ENCODE assay signal across 27 cellular contexts in genomic region chr6:153103256-153103655, GRCh38. TPM values are rescaled to one million over a fixed set of nuclear protein-coding genes. Genes with fewer than 3 reads are reported as not detected.
DNase-seq lines count a peak whose midpoint lies in the region; ATAC-seq and TF ChIP-seq lines count a peak whose summit lies in the region.
"Had no signal": no experiment of that assay in that cellular context is flagged by ENCODE, and none has a peak within 500 bp of the region (broad histone marks: within the 10 kb centered on the region; RNA-seq: fewer than 3 reads in every experiment).

No MANE protein-coding gene starts in this region.

- H3K4me1 Mint-ChIP-seq in H9 (peaks cover 2 to 13% of the 10 kb centered on the region in 2 experiments), GM23338 (peaks cover 12% of the 10 kb centered on the region)
- H3K4me1 Mint-ChIP-seq: activated B cell treated with CpG ODN at 0.5 μM for 24 hours; activated naive CD4-positive, alpha-beta T cell treated with anti-CD3 and anti-CD28 coated beads, Interleukin-2, amount 10 ng/mL, durations not matched to agents 7 days and 5 days; naive B cell had no signal

- ATAC-seq in HG03159 (IDR thresholded peaks at IDR 0.05; ENCODE audit: unreplicated experiment) (no peak), GM23338 (no peak)
- ATAC-seq: psoas muscle; stimulated activated naive CD8-positive, alpha-beta T cell treated with anti-CD3 and anti-CD28 coated beads, Interleukin-15, Interleukin-2, amounts not matched to agents 100 U/mL and 50 U/mL, for 24 hours had no signal

- no peak overlapping the region for H3T11ph ChIP-seq in H9 (ENCODE audit: low read length)

- no peak overlapping the region for H2BK120ac ChIP-seq in H9 (ENCODE audit: low read depth, low read length, poor library complexity, severe bottlenecking)

- TF ChIP-seq CTCF in H9 (conservative IDR thresholded peaks at IDR 0.05) = no peak
- TF ChIP-seq CTCF in ascending aorta (IDR thresholded peaks at IDR 0.05) = no peak
- no peak for TF ChIP-seq CTCF in GM23338 (conservative IDR thresholded peaks at IDR 0.05; ENCODE audit: low read depth in 2 of 2)

- no peaks in the 10 kb centered on the region for H3K9me2 ChIP-seq in GM23338 (ENCODE audit: insufficient read depth)

- H3K4me2 ChIP-seq in H9 (ENCODE audit: insufficient read depth, insufficient read length, low read length) = no peak overlapping the region
- no peak overlapping the region for H3K4me2 ChIP-seq in GM23338

- H2BK5ac ChIP-seq in H9 (ENCODE audit: insufficient read length, low read length) = no peak overlapping the region

- H3K23me2 ChIP-seq in H9 (ENCODE audit: insufficient read length, low read depth, low read length, poor library complexity, severe bottlenecking) = peaks cover 3% of the 10 kb centered on the region

- H3K36me3 ChIP-seq in ascending aorta (no peaks in the 10 kb centered on the region), GM23338 (ENCODE audit: insufficient read depth) (no peaks in the 10 kb centered on the region)
- H3K36me3 ChIP-seq: colonic mucosa, vagina had no signal

- no peak overlapping the region for H2BK20ac ChIP-seq in H9 (ENCODE audit: low read depth, low read length, poor library complexity, severe bottlenecking)

- no peak overlapping the region for H2BK15ac ChIP-seq in H9 (ENCODE audit: low read depth, low read length)

- H2AK5ac ChIP-seq in H9 (ENCODE audit: insufficient read length, low read length) = no peak overlapping the region

- H2AFZ ChIP-seq in H9 (ENCODE audit: low read length) (no peak overlapping the region), GM23338 (no peak overlapping the region)

- H3K27me3 Mint-ChIP-seq in H9 (ENCODE audit: low read depth) = no peaks in the 10 kb centered on the region
- H3K27me3 Mint-ChIP-seq in GM23338 (ENCODE audit: insufficient read depth, low read depth, poor library complexity) = peaks cover 3% of the 10 kb centered on the region
- H3K27me3 Mint-ChIP-seq: activated B cell treated with CpG ODN at 0.5 μM for 24 hours; activated naive CD4-positive, alpha-beta T cell treated with anti-CD3 and anti-CD28 coated beads, Interleukin-2, amount 10 ng/mL, durations not matched to agents 7 days and 5 days had no signal

- no peaks in the 10 kb centered on the region for H3K9me3 Mint-ChIP-seq in H9
- H3K9me3 Mint-ChIP-seq in GM23338 = no peaks in the 10 kb centered on the region
- H3K9me3 Mint-ChIP-seq: activated B cell treated with CpG ODN at 0.5 μM for 24 hours; activated naive CD4-positive, alpha-beta T cell treated with anti-CD3 and anti-CD28 coated beads, Interleukin-2, amount 10 ng/mL, durations not matched to agents 7 days and 5 days; activated T-helper 1 cell treated with anti-CD3 and anti-CD28 coated beads, Interleukin-12 subunit alpha, Interleukin-12 subunit beta, Interleukin-2, Interleukin-4 antibody, amounts not matched to agents 30 ng/mL and 10 ng/mL and 1 ng/mL, durations not matched to agents 14 hours and 24 hours and 36 hours had no signal

- H3K56ac ChIP-seq in H9 (ENCODE audit: insufficient read length, low read depth, low read length) = no peak overlapping the region

- no peak overlapping the region for H3K4me3 Mint-ChIP-seq in H9
- no peak overlapping the region for H3K4me3 Mint-ChIP-seq in GM23338
- H3K4me3 Mint-ChIP-seq: activated B cell treated with CpG ODN at 0.5 μM for 24 hours; activated naive CD4-positive, alpha-beta T cell treated with anti-CD3 and anti-CD28 coated beads, Interleukin-2, amount 10 ng/mL, durations not matched to agents 7 days and 5 days; activated T-helper 1 cell treated with anti-CD3 and anti-CD28 coated beads, Interleukin-12 subunit alpha, Interleukin-12 subunit beta, Interleukin-2, Interleukin-4 antibody, amounts not matched to agents 30 ng/mL and 10 ng/mL and 1 ng/mL, durations not matched to agents 14 hours and 24 hours and 36 hours; naive B cell had no signal

- no peaks in the 10 kb centered on the region for H3F3A ChIP-seq in GM23338 (replicated peaks; ENCODE audit: low read depth)

- H4K5ac ChIP-seq in H9 (ENCODE audit: insufficient read length, low read depth, low read length) = no peak overlapping the region

- no peak overlapping the region for H3K18ac ChIP-seq in H9 (ENCODE audit: insufficient read length, low read depth, low read length)

- peak overlapping the region in 2 of 3 experiments; percentile 29 to 32; a peak in 2 of 7 replicates for H3K27ac Mint-ChIP-seq in H9
- H3K27ac Mint-ChIP-seq in GM23338 = no peak overlapping the region
- H3K27ac Mint-ChIP-seq: activated B cell treated with CpG ODN at 0.5 μM for 24 hours; activated naive CD4-positive, alpha-beta T cell treated with anti-CD3 and anti-CD28 coated beads, Interleukin-2, amount 10 ng/mL, durations not matched to agents 7 days and 5 days; activated T-helper 1 cell treated with anti-CD3 and anti-CD28 coated beads, Interleukin-12 subunit alpha, Interleukin-12 subunit beta, Interleukin-2, Interleukin-4 antibody, amounts not matched to agents 30 ng/mL and 10 ng/mL and 1 ng/mL, durations not matched to agents 14 hours and 24 hours and 36 hours; naive B cell had no signal

- no peak overlapping the region for H4K91ac ChIP-seq in H9 (ENCODE audit: insufficient read length, low read depth, low read length)

- H3K27me3 ChIP-seq in H9 (ENCODE audit: insufficient read depth, low read length) (no peaks in the 10 kb centered on the region), ascending aorta (no peaks in the 10 kb centered on the region), GM23338 (ENCODE audit: insufficient read depth) (no peaks in the 10 kb centered on the region)
- H3K27me3 ChIP-seq: colonic mucosa, testis, vagina had no signal

- DNase-seq in H9 = no peak
- peak; percentile 35 for DNase-seq in NCI-H2029 treated with DMSO at 0.1 percent for 48 hours (lab: John Stamatoyannopoulos, UW)
- DNase-seq in ascending aorta (ENCODE audit: low spot score in 2 of 2) = no peak
- peak; percentile 41 to 66 for DNase-seq in lung microvascular endothelial cell (ENCODE audit: low read depth in 2 of 2)
- DNase-seq in GM23338 (ENCODE audit: low spot score) = no peak
- no peak for DNase-seq in kidney glomerular epithelial cell (lab: John Stamatoyannopoulos, UW)
- no peak for DNase-seq in stimulated activated CD4-positive, alpha-beta T cell treated with anti-CD3 and anti-CD28 coated beads, Interleukin-1b, Interleukin-23, amount 100 ng/mL, for 48 hours
- DNase-seq: activated B cell treated with CpG ODN at 0.5 μM for 24 hours; activated CD4-positive, alpha-beta T cell treated with anti-CD3 and anti-CD28 coated beads, Interleukin-2, amount 50 U/mL, for 4 hours; activated naive CD4-positive, alpha-beta T cell treated with anti-CD3 and anti-CD28 coated beads, Interleukin-2, amount 10 ng/mL, durations not matched to agents 7 days and 5 days; amniotic stem cell; Calu3; colonic mucosa; effector CD8-positive, alpha-beta T cell; head of caudate nucleus; KG1; mesendoderm; naive B cell; NCI-H1694; psoas muscle; SHP77 treated with DMSO at 0.1 percent for 48 hours; stimulated activated naive CD8-positive, alpha-beta T cell treated with anti-CD3 and anti-CD28 coated beads, Interleukin-15, Interleukin-2, amounts not matched to agents 100 U/mL and 50 U/mL, for 24 hours; T-helper 9 cell; testis had no signal

- no peak overlapping the region for H3K27ac ChIP-seq in H9 (ENCODE audit: insufficient read length, low read depth, low read length)
- H3K27ac ChIP-seq in ascending aorta = peak overlapping the region; percentile 64 to 81
- no peak overlapping the region for H3K27ac ChIP-seq in GM23338 (ENCODE audit: low read depth)
- H3K27ac ChIP-seq: colonic mucosa, psoas muscle, testis, vagina had no signal

- H3K4ac ChIP-seq in H9 (ENCODE audit: low read depth, low read length) = no peak overlapping the region

- H4K20me1 ChIP-seq in H9 (ENCODE audit: control insufficient read depth, insufficient read depth, insufficient read length) (no peaks in the 10 kb centered on the region), GM23338 (replicated peaks; ENCODE audit: insufficient read depth) (0 out of 2 replicates have a peak, but pooled peaks cover 3% of the 10 kb centered on the region)

- H3K9me3 ChIP-seq in H9 (ENCODE audit: control insufficient read depth, low read depth, low read length) = no peaks in the 10 kb centered on the region
- H3K9me3 ChIP-seq in ascending aorta = no peaks in the 10 kb centered on the region
- H3K9me3 ChIP-seq: colonic mucosa, psoas muscle, testis, vagina had no signal

- H3K9ac ChIP-seq in H9 (ENCODE audit: extremely low read depth, insufficient read length, low read length) = no peak overlapping the region

- no CpG with 5 or more reads among the region's 6 CpGs for WGBS in H9 (ENCODE audit: extremely low coverage, insufficient read length, low lambda C conversion rate)

- H3K14ac ChIP-seq in H9 (ENCODE audit: insufficient read depth, low read length) = no peak overlapping the region

- H3K36me3 Mint-ChIP-seq in H9 (ENCODE audit: insufficient read depth in 1 of 3, low read depth in 3 of 3) = no peaks in the 10 kb centered on the region
- H3K36me3 Mint-ChIP-seq in GM23338 (ENCODE audit: low read depth) = no peaks in the 10 kb centered on the region
- H3K36me3 Mint-ChIP-seq: activated naive CD4-positive, alpha-beta T cell treated with anti-CD3 and anti-CD28 coated beads, Interleukin-2, amount 10 ng/mL, durations not matched to agents 7 days and 5 days; naive B cell had no signal

- no peak overlapping the region for H2BK12ac ChIP-seq in H9 (ENCODE audit: insufficient read length, low read depth, low read length)

- H3K79me2 ChIP-seq in H9 (ENCODE audit: insufficient read depth, low read length) (no peaks in the 10 kb centered on the region), GM23338 (replicated peaks; ENCODE audit: insufficient read depth) (no peaks in the 10 kb centered on the region)

- no peaks in the 10 kb centered on the region; the same call in 1 of the 2 replicates for H3K4me1 ChIP-seq in H9 (ENCODE audit: insufficient read depth, low read length)
- H3K4me1 ChIP-seq in ascending aorta = peaks cover 0 to 25% of the 10 kb centered on the region in 2 donors
- peaks cover 6% of the 10 kb centered on the region; the same call in 1 of the 2 replicates for H3K4me1 ChIP-seq in GM23338 (ENCODE audit: insufficient read depth)
- H3K4me1 ChIP-seq: colonic mucosa, testis, vagina had no signal

- intact Hi-C loops in ascending aorta (cut with DNase I) = no loop called here

- H4K8ac ChIP-seq in H9 (replicated peaks; ENCODE audit: insufficient read length, low read depth, low read length) = no peak overlapping the region

- no peaks in the 10 kb centered on the region for H3K79me1 ChIP-seq in H9 (ENCODE audit: insufficient read depth, low read depth, low read length, poor library complexity, severe bottlenecking)

- no peak overlapping the region for H3K4me3 ChIP-seq in ascending aorta
- no peak overlapping the region for H3K4me3 ChIP-seq in GM23338
- H3K4me3 ChIP-seq: colonic mucosa, psoas muscle, testis, vagina had no signal

- H3K23ac ChIP-seq in H9 (ENCODE audit: insufficient read length, low read depth, low read length) = no peak overlapping the region

RNA-seq across cellular contexts. Expression of gene RGS17, which starts 27.8 kb away (rescaled TPM):
- 3.2 and 3.8 TPM in 2 replicates for total RNA-seq in H9 (2021)
- not detected for total RNA-seq in ascending aorta
- total RNA-seq in lung microvascular endothelial cell = 2.8 and 4.1 TPM in 2 replicates
- total RNA-seq in GM23338 (2014; rRNA removed; shearing (Covaris generic)) = 8.3 and 12.1 TPM in 2 replicates
- 10.6 and 12.3 TPM in 2 replicates for polyA plus RNA-seq in GM23338 (2016; fragmentation: Nextera tagmentation; extraction: Ambion mirVana)
- total RNA-seq: activated B cell treated with CpG ODN at 0.5 μM for 24 hours; activated T-helper 1 cell treated with anti-CD3 and anti-CD28 coated beads, Interleukin-12 subunit alpha, Interleukin-12 subunit beta, Interleukin-2, Interleukin-4 antibody, amounts not matched to agents 30 ng/mL and 10 ng/mL and 1 ng/mL, durations not matched to agents 14 hours and 24 hours and 36 hours had no signal

Comparison
In these comparisons a context has a peak if more than half of its experiments do, and no peak if none do; other contexts are left out.
1. DNase-seq: peak in NCI-H2029 treated with DMSO at 0.1 percent for 48 hours (single experiment) and lung microvascular endothelial cell (2 of 2); none in H9 (single experiment), ascending aorta (0 of 2), GM23338 (single experiment), kidney glomerular epithelial cell (single experiment) and stimulated activated CD4-positive, alpha-beta T cell treated with anti-CD3 and anti-CD28 coated beads, Interleukin-1b, Interleukin-23, amount 100 ng/mL, for 48 hours (single experiment).
2. H3K27ac ChIP-seq: peak in ascending aorta (2 of 2); none in H9 (single experiment) and GM23338 (single experiment).